8 cellular contexts compared by ENCODE assay signal in the genomic region with DNA sequence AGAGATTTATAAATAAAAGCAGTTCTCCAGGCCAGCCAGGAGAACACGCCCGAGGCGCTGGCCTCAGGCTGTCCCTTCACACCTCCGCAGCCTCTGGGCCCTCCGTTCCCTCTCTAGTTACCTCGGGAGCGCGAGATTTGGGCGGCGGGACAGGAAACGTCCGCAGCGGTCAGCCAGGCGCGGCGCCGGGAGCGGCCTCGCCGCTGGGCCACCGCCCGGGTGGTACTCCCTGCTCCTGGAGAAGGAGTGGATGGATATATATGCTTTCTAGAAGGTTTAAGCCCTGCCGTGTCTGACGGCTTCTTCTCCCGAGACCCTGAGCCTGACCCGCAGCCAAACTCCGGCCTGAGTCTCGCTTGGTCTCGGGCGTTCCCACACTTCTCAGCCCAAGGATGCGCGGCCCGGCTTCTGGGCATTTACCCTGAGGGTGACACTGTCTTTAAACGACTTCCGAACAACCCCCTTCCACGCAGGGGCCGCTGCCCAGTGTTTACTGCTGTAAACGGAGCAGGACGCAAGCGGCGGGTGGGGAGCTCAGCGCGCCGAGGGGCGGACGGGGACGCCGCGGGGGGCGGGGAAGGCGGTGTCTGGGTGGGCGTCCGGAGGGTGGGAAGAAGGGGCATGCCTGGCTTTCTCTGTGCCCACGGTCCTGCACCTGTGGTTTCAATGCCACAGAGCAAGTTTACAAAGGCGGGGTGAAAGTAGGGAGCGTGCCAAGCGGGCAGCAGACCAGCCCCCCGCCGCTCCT. TPM values are rescaled to one million over a fixed set of nuclear protein-coding genes. Genes with fewer than 3 reads are reported as not detected.
DNase-seq lines count a peak whose midpoint lies in the region; ATAC-seq and TF ChIP-seq lines count a peak whose summit lies in the region.

No MANE protein-coding gene starts in this region.

- ATAC-seq in activated CD4-positive, CD25-positive, alpha-beta regulatory T cell treated with anti-CD3 and anti-CD28 coated beads, Interleukin-2, amount 50 U/mL, for 24 hours = no peak
- ATAC-seq in stimulated activated naive B cell treated with anti-CD40 and anti-IgM and Interleukin-4, amounts not matched to agents 10 μg/mL and 1 μg/mL and 100 μg/mL, for 72 hours (replicated peaks) = no peak

- DNase-seq in activated CD4-positive, CD25-positive, alpha-beta regulatory T cell treated with anti-CD3 and anti-CD28 coated beads, Interleukin-2, amount 50 U/mL, for 72 hours = peak; percentile 30
- DNase-seq in SK-N-MC (ENCODE audit: low read depth, low spot score) (no peak), hepatocyte (ENCODE audit: low spot score) (peak; percentile 20), mucosa of gallbladder (ENCODE audit: low spot score) (no peak), RPMI8226 (no peak), T-helper 2 cell (no peak)
- DNase-seq in stimulated activated naive B cell treated with anti-CD40 and anti-IgM and Interleukin-4, amounts not matched to agents 10 μg/mL and 1 μg/mL and 100 μg/mL, for 72 hours = no peak

- H4K20me1 ChIP-seq in hepatocyte (ENCODE audit: insufficient read depth, poor library complexity, severe bottlenecking) = no peaks in the 10 kb centered on the region

- 2% methylated on average over 56 of the region's 59 CpGs for WGBS in hepatocyte (ENCODE audit: low lambda C conversion rate, missing lambda C conversion rate)

- H3K4me1 Mint-ChIP-seq in stimulated activated naive B cell treated with anti-CD40 and anti-IgM and Interleukin-4, amounts not matched to agents 10 μg/mL and 1 μg/mL and 100 μg/mL, for 72 hours = peaks cover 7 to 8% of the 10 kb centered on the region in 2 donors

- H3K27me3 Mint-ChIP-seq in stimulated activated naive B cell treated with anti-CD40 and anti-IgM and Interleukin-4, amounts not matched to agents 10 μg/mL and 1 μg/mL and 100 μg/mL, for 72 hours = peaks cover 51 to 72% of the 10 kb centered on the region in 2 donors

- H3K36me3 Mint-ChIP-seq in stimulated activated naive B cell treated with anti-CD40 and anti-IgM and Interleukin-4, amounts not matched to agents 10 μg/mL and 1 μg/mL and 100 μg/mL, for 72 hours = peaks cover 0 to 4% of the 10 kb centered on the region in 2 donors

- H3K9me2 ChIP-seq in hepatocyte (replicated peaks; ENCODE audit: insufficient read depth) = no peaks in the 10 kb centered on the region

- H3K27ac ChIP-seq in SK-N-MC (peak overlapping the region; percentile 74), hepatocyte (no peak overlapping the region)

- H3K4me3 ChIP-seq in SK-N-MC (peak overlapping the region; percentile 90), hepatocyte (peak overlapping the region; percentile 36)

- H3K9me3 Mint-ChIP-seq in stimulated activated naive B cell treated with anti-CD40 and anti-IgM and Interleukin-4, amounts not matched to agents 10 μg/mL and 1 μg/mL and 100 μg/mL, for 72 hours = no peaks in the 10 kb centered on the region

- peak overlapping the region; percentile 96 for H3K4me2 ChIP-seq in hepatocyte

- H3K9ac ChIP-seq in SK-N-MC (ENCODE audit: insufficient read length) = peak overlapping the region; percentile 86

- H3K27me3 ChIP-seq in hepatocyte = peaks cover 90% of the 10 kb centered on the region

- peak overlapping the region; percentile 56 for H2AFZ ChIP-seq in hepatocyte

- H3K4me1 ChIP-seq in hepatocyte (ENCODE audit: insufficient read depth) = peaks cover 15% of the 10 kb centered on the region

- H3K9me3 ChIP-seq in SK-N-MC (ENCODE audit: low read depth, low read length) = no peaks in the 10 kb centered on the region
- no peaks in the 10 kb centered on the region for H3K9me3 ChIP-seq in hepatocyte (ENCODE audit: low read depth)

- peak overlapping the region; percentile 39 for H3K4me3 Mint-ChIP-seq in stimulated activated naive B cell treated with anti-CD40 and anti-IgM and Interleukin-4, amounts not matched to agents 10 μg/mL and 1 μg/mL and 100 μg/mL, for 72 hours

- no peak for TF ChIP-seq CTCF in hepatocyte (IDR thresholded peaks at IDR 0.05; ENCODE audit: poor library complexity)

- peaks cover 23% of the 10 kb centered on the region for H3K36me3 ChIP-seq in SK-N-MC (ENCODE audit: insufficient read depth, low read length)
- H3K36me3 ChIP-seq in hepatocyte (replicated peaks; ENCODE audit: insufficient read depth, low read depth) = no peaks in the 10 kb centered on the region

- no peak overlapping the region for H3K27ac Mint-ChIP-seq in stimulated activated naive B cell treated with anti-CD40 and anti-IgM and Interleukin-4, amounts not matched to agents 10 μg/mL and 1 μg/mL and 100 μg/mL, for 72 hours

- H3K79me2 ChIP-seq in hepatocyte = no peaks in the 10 kb centered on the region

RNA-seq across cellular contexts. Expression of gene ZIC2, which starts 2.0 kb away (rescaled TPM):
- total RNA-seq in hepatocyte = 0.10 and 0.68 TPM in 2 replicates
- 0.15 and 0.21 TPM in 2 replicates for polyA plus RNA-seq in hepatocyte
- 0.23 TPM for total RNA-seq in mucosa of gallbladder

RNA-seq across cellular contexts. Expression of gene ZIC5, which starts 8.1 kb away (rescaled TPM):
- total RNA-seq in hepatocyte = 0.04 and 0.13 TPM in 2 replicates
- 0.16 TPM in 1 of 2 replicates, not detected in the other for polyA plus RNA-seq in hepatocyte
- 0.03 TPM for total RNA-seq in mucosa of gallbladder

Comparison
In these comparisons a context has a peak if more than half of its experiments do, and no peak if none do; other contexts are left out.
1. DNase-seq: peak in activated CD4-positive, CD25-positive, alpha-beta regulatory T cell treated with anti-CD3 and anti-CD28 coated beads, Interleukin-2, amount 50 U/mL, for 72 hours (single experiment) and hepatocyte (single experiment); none in SK-N-MC (single experiment), stimulated activated naive B cell treated with anti-CD40 and anti-IgM and Interleukin-4, amounts not matched to agents 10 μg/mL and 1 μg/mL and 100 μg/mL, for 72 hours (single experiment), mucosa of gallbladder (single experiment), RPMI8226 (single experiment) and T-helper 2 cell (0 of 5).